Comparison of ENCODE assay signal across 18 cellular contexts in the genomic region with DNA sequence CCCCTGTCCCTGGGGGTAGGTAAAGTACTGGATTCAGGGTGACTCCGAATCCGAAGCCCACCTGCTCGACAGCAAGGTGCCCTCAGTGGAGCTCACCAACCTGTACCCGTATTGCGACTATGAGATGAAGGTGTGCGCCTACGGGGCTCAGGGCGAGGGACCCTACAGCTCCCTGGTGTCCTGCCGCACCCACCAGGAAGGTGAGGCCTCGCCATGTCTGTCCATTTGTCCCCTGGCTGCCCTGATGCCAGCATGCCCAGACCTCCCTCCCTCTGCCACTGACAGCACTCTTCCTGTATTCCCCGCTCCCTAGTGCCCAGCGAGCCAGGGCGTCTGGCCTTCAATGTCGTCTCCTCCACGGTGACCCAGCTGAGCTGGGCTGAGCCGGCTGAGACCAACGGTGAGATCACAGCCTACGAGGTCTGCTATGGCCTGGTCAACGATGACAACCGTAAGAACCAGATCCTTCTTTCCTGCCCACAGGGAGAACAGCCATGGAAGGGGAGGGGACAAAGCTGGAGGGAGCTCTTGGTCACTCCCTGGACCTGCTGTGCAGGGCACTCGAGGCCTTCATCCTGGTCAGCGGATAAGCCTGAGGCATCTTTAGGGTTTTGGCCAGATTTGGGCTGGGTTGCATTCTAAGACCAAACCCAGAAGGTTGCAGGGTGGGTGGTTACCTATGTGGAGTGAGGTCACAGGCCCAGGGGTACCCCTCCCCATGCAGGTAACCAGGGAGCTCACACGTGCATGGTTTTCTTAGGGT. TPM values are rescaled to one million over a fixed set of nuclear protein-coding genes. Genes with fewer than 3 reads are reported as not detected.
DNase-seq lines count a peak whose midpoint lies in the region; ATAC-seq, FAIRE-seq and TF ChIP-seq lines count a peak whose summit lies in the region.
"Had no signal": no experiment of that assay in that cellular context is flagged by ENCODE, and none has a peak within 500 bp of the region (broad histone marks: within the 10 kb centered on the region; RNA-seq: fewer than 3 reads in every experiment).

No MANE protein-coding gene starts in this region.

- no peaks in the 10 kb centered on the region for H3K9me2 ChIP-seq in PC-3 (replicated peaks; ENCODE audit: low read length)

- H3K14ac ChIP-seq in H1 (ENCODE audit: insufficient read length): no peak overlapping the region

- no peak overlapping the region for H2BK120ac ChIP-seq in H1 (replicated peaks; ENCODE audit: low read depth, low read length)

- no peak overlapping the region for H3K4me3 Mint-ChIP-seq in activated naive CD8-positive, alpha-beta T cell treated with anti-CD3 and anti-CD28 coated beads, Interleukin-2, amount 10 ng/mL, durations not matched to agents 7 days and 5 days
- no peak overlapping the region for H3K4me3 Mint-ChIP-seq in activated naive CD8-positive, alpha-beta T cell treated with anti-CD3 and anti-CD28 coated beads, Interleukin-2, amount 50 U/mL, for 24 hours
- no peak overlapping the region for H3K4me3 Mint-ChIP-seq in stimulated activated naive B cell treated with anti-CD40 and anti-IgM and Interleukin-4, amounts not matched to agents 10 μg/mL and 1 μg/mL and 100 μg/mL, for 72 hours
- H3K4me3 Mint-ChIP-seq: GM23338 had no signal

- H3K9me3 ChIP-seq in PC-3 (ENCODE audit: low read length): no peaks in the 10 kb centered on the region
- no peaks in the 10 kb centered on the region for H3K9me3 ChIP-seq in H1 (ENCODE audit: insufficient read depth in 2 of 2, low read depth in 1 of 2, low read length in 1 of 2)
- H3K9me3 ChIP-seq: BLaER1 treated with 17β-estradiol and CSF1 and Interleukin-3, amounts not matched to agents 10 nM and 100 nM; Peyer's patch had no signal

- no peaks in the 10 kb centered on the region for H3K79me1 ChIP-seq in H1 (ENCODE audit: low read depth, low read length)

- H3K56ac ChIP-seq in H1 (replicated peaks; ENCODE audit: insufficient read length, low read depth, low read length): no peak overlapping the region

- H3K23me2 ChIP-seq in H1 (ENCODE audit: low read depth, low read length): no peaks in the 10 kb centered on the region; the same call in 1 of the 2 replicates

- H3K4me2 ChIP-seq in PC-3 (ENCODE audit: low read length) (no peak overlapping the region), H1 (ENCODE audit: insufficient read depth in 1 of 2, low read depth in 2 of 2, low read length in 2 of 2) (no peak overlapping the region)
- H3K4me2 ChIP-seq: GM23338 had no signal

- DNase-seq in activated naive CD8-positive, alpha-beta T cell treated with anti-CD3 and anti-CD28 coated beads, Interleukin-2, amount 10 ng/mL, durations not matched to agents 7 days and 5 days: peak; percentile 34
- DNase-seq in activated naive CD8-positive, alpha-beta T cell treated with anti-CD3 and anti-CD28 coated beads, Interleukin-2, amount 50 U/mL, for 24 hours: no peak
- no peak for DNase-seq in PC-3
- no peak for DNase-seq in H1 (ENCODE audit: low read depth in 1 of 2, low spot score in 2 of 2)
- DNase-seq in stimulated activated naive B cell treated with anti-CD40 and anti-IgM and Interleukin-4, amounts not matched to agents 10 μg/mL and 1 μg/mL and 100 μg/mL, for 72 hours: no peak
- DNase-seq in midbrain (lab: John Stamatoyannopoulos, UW): no peak
- no peak for DNase-seq in NCI-H2227 (lab: John Stamatoyannopoulos, UW; ENCODE audit: unreplicated experiment)
- DNase-seq: GF-D8, MM.1S, NCI-H1092 treated with DMSO at 0.1 percent for 48 hours, NCI-H2227 treated with DMSO at 0.1 percent for 48 hours, Peyer's patch had no signal

- no peak overlapping the region for H3K27ac Mint-ChIP-seq in activated naive CD8-positive, alpha-beta T cell treated with anti-CD3 and anti-CD28 coated beads, Interleukin-2, amount 10 ng/mL, durations not matched to agents 7 days and 5 days
- H3K27ac Mint-ChIP-seq in activated naive CD8-positive, alpha-beta T cell treated with anti-CD3 and anti-CD28 coated beads, Interleukin-2, amount 50 U/mL, for 24 hours: no peak overlapping the region
- peak overlapping the region; percentile 44 for H3K27ac Mint-ChIP-seq in stimulated activated naive B cell treated with anti-CD40 and anti-IgM and Interleukin-4, amounts not matched to agents 10 μg/mL and 1 μg/mL and 100 μg/mL, for 72 hours
- H3K27ac Mint-ChIP-seq: GM23338 had no signal

- H2AFZ ChIP-seq in PC-3 (ENCODE audit: low read length) (no peak overlapping the region), H1 (ENCODE audit: low read length) (no peak overlapping the region)
- H2AFZ ChIP-seq: GM23338 had no signal

- H4K20me1 ChIP-seq in PC-3 (ENCODE audit: low read length): no peaks in the 10 kb centered on the region
- H4K20me1 ChIP-seq in H1 (replicated peaks in 1 of 2; ENCODE audit: control insufficient read depth in 1 of 2, insufficient read depth in 2 of 2, low read length in 2 of 2): peaks cover 0 to 5% of the 10 kb centered on the region in 2 experiments
- H4K20me1 ChIP-seq: BLaER1 treated with 17β-estradiol and CSF1 and Interleukin-3, amounts not matched to agents 10 nM and 100 nM had no signal

- POLR2A ChIA-PET in activated naive CD8-positive, alpha-beta T cell treated with anti-CD3 and anti-CD28 coated beads, Interleukin-2, amount 10 ng/mL, durations not matched to agents 7 days and 5 days (lab: Charles Lee): interaction anchor here (1.3 to 1.6 kb wide), 3 partner anchors 32 to 118 kb away, joined by 3 to 8 read pairs (median 4); a partner anchor contains a TSS
- POLR2A ChIA-PET in PC-3 (lab: Charles Lee; ENCODE audit: unreplicated experiment) (no interaction called here), H1 (lab: Charles Lee; ENCODE audit: partially characterized antibody) (interaction anchor here (1.0 to 2.6 kb wide), 8 partner anchors 9 to 118 kb away, joined by 3 to 11 read pairs (median 4); partner anchors contain the start of genes ITGB4 and SMIM5)

- CTCF ChIA-PET in PC-3 (lab: Charles Lee): interaction anchor here (0.5 to 1.3 kb wide), 3 partner anchors 72 to 1515 kb away, joined by 4 to 9 read pairs (median 5); partner anchors contain the start of gene SMIM5
- CTCF ChIA-PET in H1 (lab: Charles Lee; ENCODE audit: partially characterized antibody): interaction anchor here (0.7 to 19.5 kb wide), 26 partner anchors 11 to 269 kb away, joined by 3 to 359 read pairs (median 42); partner anchors contain the start of genes GALK1, ITGB4, SMIM5 and UNK

- intact Hi-C loops in PC-3 (cut with micrococcal nuclease): loop anchor here (1.0 kb wide), 1 partner anchor 118 kb away; the partner anchor contains the start of gene SMIM5

- ATAC-seq in activated naive CD8-positive, alpha-beta T cell treated with anti-CD3 and anti-CD28 coated beads, Interleukin-2, amount 10 ng/mL, durations not matched to agents 7 days and 5 days (ENCODE audit: low read depth): no peak
- no peak for ATAC-seq in activated naive CD8-positive, alpha-beta T cell treated with anti-CD3 and anti-CD28 coated beads, Interleukin-2, amount 50 U/mL, for 24 hours
- ATAC-seq in PC-3: no peak
- ATAC-seq in stimulated activated naive B cell treated with anti-CD40 and anti-IgM and Interleukin-4, amounts not matched to agents 10 μg/mL and 1 μg/mL and 100 μg/mL, for 72 hours (replicated peaks): no peak
- no peak for ATAC-seq in HG03521 (IDR thresholded peaks at IDR 0.05; ENCODE audit: unreplicated experiment)

- H3K36me3 ChIP-seq in PC-3 (ENCODE audit: low read depth, low read length) (peaks cover 55% of the 10 kb centered on the region), H1 (ENCODE audit: control insufficient read depth in 2 of 4, insufficient read depth in 4 of 4, low read length in 3 of 4) (no peaks in the 10 kb centered on the region)
- H3K36me3 ChIP-seq: BLaER1 treated with 17β-estradiol and CSF1 and Interleukin-3, amounts not matched to agents 10 nM and 100 nM had no signal

- H4K91ac ChIP-seq in H1 (replicated peaks; ENCODE audit: insufficient read length, low read length): no peak overlapping the region

- H2BK5ac ChIP-seq in H1 (ENCODE audit: low read depth, low read length): no peak overlapping the region

- H2BK15ac ChIP-seq in H1 (ENCODE audit: low read length): no peak overlapping the region

- H3K27me3 ChIP-seq in PC-3 (ENCODE audit: low read length) (no peaks in the 10 kb centered on the region), H1 (replicated peaks in 1 of 4; ENCODE audit: control insufficient read depth in 3 of 4, extremely low read depth in 1 of 4, insufficient read depth in 3 of 4, low read length in 3 of 4) (peaks cover 0 to 2% (median 0%) of the 10 kb centered on the region in 4 experiments; a peak in 1 of 7 replicates)
- H3K27me3 ChIP-seq: BLaER1 treated with 17β-estradiol and CSF1 and Interleukin-3, amounts not matched to agents 10 nM and 100 nM; Peyer's patch had no signal

- H3K27ac ChIP-seq in PC-3 (ENCODE audit: low read length) (no peak overlapping the region), H1 (ENCODE audit: low read depth, low read length) (no peak overlapping the region)
- H3K27ac ChIP-seq: BLaER1 treated with 17β-estradiol and CSF1 and Interleukin-3, amounts not matched to agents 10 nM and 100 nM; KMS-11; Peyer's patch had no signal

- no peak for TF ChIP-seq RAD21 in H1 (IDR thresholded peaks at IDR 0.05 in 1 of 2, conservative IDR thresholded peaks at IDR 0.05 in 1 of 2; ENCODE audit: low read depth in 2 of 2, low read length in 2 of 2)

- no peak for TF ChIP-seq POLR2A in H1 (IDR thresholded peaks at IDR 0.05; ENCODE audit: control extremely low read depth in 1 of 2, low read depth in 2 of 2, low read length in 2 of 2)

- H3F3A ChIP-seq in PC-3 (ENCODE audit: low read length, unreplicated experiment): no peaks in the 10 kb centered on the region

- H4K8ac ChIP-seq in H1 (ENCODE audit: extremely low read depth, insufficient read depth, low read length): peak overlapping the region; percentile 1; the same call in 1 of the 2 replicates

- TF ChIP-seq EP300 in H1 (IDR thresholded peaks at IDR 0.05; ENCODE audit: borderline replicate concordance in 1 of 2, low read depth in 2 of 2, low read length in 2 of 2): no peak

- H3K4me1 ChIP-seq in PC-3 (ENCODE audit: insufficient read depth, low read length): no peaks in the 10 kb centered on the region
- H3K4me1 ChIP-seq in H1 (replicated peaks in 1 of 4; ENCODE audit: control insufficient read depth in 3 of 4, insufficient read depth in 4 of 4, low read length in 3 of 4): peaks cover 0 to 5% (median 3%) of the 10 kb centered on the region in 4 experiments; a peak in 4 of 7 replicates

- no peak for FAIRE-seq in H1 (lab: Jason Lieb, UNC)
- FAIRE-seq: A204.1, GM12892 had no signal

- peaks cover 4% of the 10 kb centered on the region for H3K27me3 Mint-ChIP-seq in activated naive CD8-positive, alpha-beta T cell treated with anti-CD3 and anti-CD28 coated beads, Interleukin-2, amount 10 ng/mL, durations not matched to agents 7 days and 5 days
- H3K27me3 Mint-ChIP-seq in activated naive CD8-positive, alpha-beta T cell treated with anti-CD3 and anti-CD28 coated beads, Interleukin-2, amount 50 U/mL, for 24 hours: peaks cover 3% of the 10 kb centered on the region
- H3K27me3 Mint-ChIP-seq in stimulated activated naive B cell treated with anti-CD40 and anti-IgM and Interleukin-4, amounts not matched to agents 10 μg/mL and 1 μg/mL and 100 μg/mL, for 72 hours: peaks cover 4 to 6% of the 10 kb centered on the region in 2 donors

- H3K4me3 ChIP-seq in PC-3 (ENCODE audit: low read length): no peak overlapping the region
- H3K4me3 ChIP-seq in H1 (ENCODE audit: extremely low read depth in 1 of 4, insufficient read depth in 2 of 4, low read depth in 3 of 4, low read length in 4 of 4): no peak overlapping the region
- H3K4me3 ChIP-seq: BLaER1 treated with 17β-estradiol and CSF1 and Interleukin-3, amounts not matched to agents 10 nM and 100 nM; GM23338 had no signal

- H2AK5ac ChIP-seq in H1 (ENCODE audit: low read depth, low read length): no peak overlapping the region

- H3K79me2 ChIP-seq in PC-3 (ENCODE audit: low read length) (no peaks in the 10 kb centered on the region), H1 (ENCODE audit: control insufficient read depth in 1 of 2, insufficient read depth in 2 of 2, low read length in 2 of 2) (no peaks in the 10 kb centered on the region)

- TF ChIP-seq CTCF in PC-3 (conservative IDR thresholded peaks at IDR 0.05; ENCODE audit: low read depth, low read length) (no peak), H1 (IDR thresholded peaks at IDR 0.05; ENCODE audit: control extremely low read depth in 1 of 3, insufficient read depth in 1 of 3, low read depth in 1 of 3, low read length in 3 of 3) (no peak)

- H3K9ac ChIP-seq in PC-3 (ENCODE audit: low read length) (no peak overlapping the region), H1 (replicated peaks in 1 of 4; ENCODE audit: extremely low read depth in 1 of 4, low read depth in 3 of 4, low read length in 3 of 4) (no peak overlapping the region)
- H3K9ac ChIP-seq: KMS-11 had no signal

- H3K9me3 Mint-ChIP-seq in activated naive CD8-positive, alpha-beta T cell treated with anti-CD3 and anti-CD28 coated beads, Interleukin-2, amount 10 ng/mL, durations not matched to agents 7 days and 5 days: no peaks in the 10 kb centered on the region
- no peaks in the 10 kb centered on the region for H3K9me3 Mint-ChIP-seq in activated naive CD8-positive, alpha-beta T cell treated with anti-CD3 and anti-CD28 coated beads, Interleukin-2, amount 50 U/mL, for 24 hours
- H3K9me3 Mint-ChIP-seq in stimulated activated naive B cell treated with anti-CD40 and anti-IgM and Interleukin-4, amounts not matched to agents 10 μg/mL and 1 μg/mL and 100 μg/mL, for 72 hours: no peaks in the 10 kb centered on the region
- H3K9me3 Mint-ChIP-seq: GM23338 had no signal

- H2BK20ac ChIP-seq in H1 (ENCODE audit: low read length): no peak overlapping the region

- no peak overlapping the region for H4K5ac ChIP-seq in H1 (ENCODE audit: insufficient read length, low read depth, low read length)

- H3K4me1 Mint-ChIP-seq in activated naive CD8-positive, alpha-beta T cell treated with anti-CD3 and anti-CD28 coated beads, Interleukin-2, amount 10 ng/mL, durations not matched to agents 7 days and 5 days: peaks cover 9% of the 10 kb centered on the region
- peaks cover 18% of the 10 kb centered on the region for H3K4me1 Mint-ChIP-seq in activated naive CD8-positive, alpha-beta T cell treated with anti-CD3 and anti-CD28 coated beads, Interleukin-2, amount 50 U/mL, for 24 hours
- peaks cover 15 to 28% of the 10 kb centered on the region in 2 donors for H3K4me1 Mint-ChIP-seq in stimulated activated naive B cell treated with anti-CD40 and anti-IgM and Interleukin-4, amounts not matched to agents 10 μg/mL and 1 μg/mL and 100 μg/mL, for 72 hours

- BruUV-seq in PC-3 (replicated peaks; lab: Mats Ljungman, UMichigan): TSS peak; percentile 10

- H3K36me3 Mint-ChIP-seq in activated naive CD8-positive, alpha-beta T cell treated with anti-CD3 and anti-CD28 coated beads, Interleukin-2, amount 10 ng/mL, durations not matched to agents 7 days and 5 days: no peaks in the 10 kb centered on the region
- H3K36me3 Mint-ChIP-seq in activated naive CD8-positive, alpha-beta T cell treated with anti-CD3 and anti-CD28 coated beads, Interleukin-2, amount 50 U/mL, for 24 hours (ENCODE audit: low read depth): no peaks in the 10 kb centered on the region
- H3K36me3 Mint-ChIP-seq in stimulated activated naive B cell treated with anti-CD40 and anti-IgM and Interleukin-4, amounts not matched to agents 10 μg/mL and 1 μg/mL and 100 μg/mL, for 72 hours: no peaks in the 10 kb centered on the region

- H3K23ac ChIP-seq in H1 (ENCODE audit: insufficient read length): no peak overlapping the region

- H3K18ac ChIP-seq in H1 (ENCODE audit: extremely low read depth, low read length): no peak overlapping the region

- H2BK12ac ChIP-seq in H1 (ENCODE audit: low read depth, low read length): no peak overlapping the region

- H3K4ac ChIP-seq in H1 (replicated peaks; ENCODE audit: insufficient read length, low read depth, low read length): no peak overlapping the region

- WGBS in H1 (ENCODE audit: extremely low coverage in 1 of 2, insufficient coverage in 1 of 2, insufficient read length in 1 of 2, insufficient replicate concordance in 2 of 2, low coverage in 1 of 2, low lambda C conversion rate in 2 of 2, missing lambda C conversion rate in 1 of 2), 2 experiments: 90% methylated on average over 20 of the region's 23 CpGs; no CpG with 5 or more reads in 1 of the 2 experiments

RNA-seq across cellular contexts. Expression of gene GALK1, which starts 14.2 kb away (rescaled TPM):
- 10 to 100 TPM; 50.4 to 53.0 TPM for total RNA-seq in activated naive CD8-positive, alpha-beta T cell treated with anti-CD3 and anti-CD28 coated beads, Interleukin-2, amount 10 ng/mL, durations not matched to agents 7 days and 5 days
- 64.9 and 75.0 TPM in 2 replicates for total RNA-seq in PC-3 (2014; rRNA removed)
- 31.0 and 34.1 TPM in 2 replicates for total RNA-seq in H1 (2021; fragmentation: NEBNext Ultra II Directional; extraction: Animal tissue kit (Norgen Biotek cat#: 25700))
- polyA plus RNA-seq in H1 (2011; rRNA removed): 47.9 and 65.5 TPM in 2 replicates
- polyA plus RNA-seq in H1 (2011; cell fraction: cytosol; rRNA removed): 44.5 TPM
- 55.8 TPM for polyA plus RNA-seq in H1 (2011; cell fraction: nucleus; rRNA removed)
- polyA plus RNA-seq in H1 (2012, experiment 1 of 2): 16.4 to 35.1 TPM (median 32.3 TPM) in 4 replicates
- 35.2 TPM for polyA plus RNA-seq in H1 (2012, experiment 2 of 2)
- polyA plus RNA-seq in H1 (2013, experiment 1 of 2): 21.9 TPM
- 20.6 TPM for polyA plus RNA-seq in H1 (2013, experiment 2 of 2)
- 12.2 and 12.8 TPM in 2 replicates for polyA minus RNA-seq in H1 (2011; rRNA and poly(A)+ RNA removed)
- polyA minus RNA-seq in H1 (2011; cell fraction: cytosol; rRNA and poly(A)+ RNA removed): 20.1 TPM
- 19.5 TPM for polyA minus RNA-seq in H1 (2011; cell fraction: nucleus; rRNA and poly(A)+ RNA removed)

RNA-seq across cellular contexts. Expression of gene ITGB4, which starts 29.6 kb away (rescaled TPM):
- total RNA-seq in activated naive CD8-positive, alpha-beta T cell treated with anti-CD3 and anti-CD28 coated beads, Interleukin-2, amount 10 ng/mL, durations not matched to agents 7 days and 5 days: 1 to 10 TPM; 1.0 to 1.4 TPM
- 273 and 362 TPM in 2 replicates for total RNA-seq in PC-3 (2014; rRNA removed)
- 5.4 and 5.6 TPM in 2 replicates for total RNA-seq in H1 (2021; fragmentation: NEBNext Ultra II Directional; extraction: Animal tissue kit (Norgen Biotek cat#: 25700))
- 5.2 and 8.4 TPM in 2 replicates for polyA plus RNA-seq in H1 (2011; rRNA removed)
- 3.5 TPM for polyA plus RNA-seq in H1 (2011; cell fraction: cytosol; rRNA removed)
- polyA plus RNA-seq in H1 (2011; cell fraction: nucleus; rRNA removed): 12.3 TPM
- 4.4 to 8.2 TPM (median 6.4 TPM) in 4 replicates for polyA plus RNA-seq in H1 (2012, experiment 1 of 2)
- 5.0 TPM for polyA plus RNA-seq in H1 (2012, experiment 2 of 2)
- polyA plus RNA-seq in H1 (2013, experiment 1 of 2): 10.2 TPM
- 7.5 TPM for polyA plus RNA-seq in H1 (2013, experiment 2 of 2)
- 7.9 and 8.0 TPM in 2 replicates for polyA minus RNA-seq in H1 (2011; rRNA and poly(A)+ RNA removed)
- 7.6 TPM for polyA minus RNA-seq in H1 (2011; cell fraction: cytosol; rRNA and poly(A)+ RNA removed)
- polyA minus RNA-seq in H1 (2011; cell fraction: nucleus; rRNA and poly(A)+ RNA removed): 6.2 TPM

RNA-seq across cellular contexts. Expression of gene UNK, which starts 33.8 kb away (rescaled TPM):
- total RNA-seq in activated naive CD8-positive, alpha-beta T cell treated with anti-CD3 and anti-CD28 coated beads, Interleukin-2, amount 10 ng/mL, durations not matched to agents 7 days and 5 days: 10 to 100 TPM; 37.4 to 39.8 TPM
- 21.8 and 22.9 TPM in 2 replicates for total RNA-seq in PC-3 (2014; rRNA removed)
- 33.0 and 33.3 TPM in 2 replicates for total RNA-seq in H1 (2021; fragmentation: NEBNext Ultra II Directional; extraction: Animal tissue kit (Norgen Biotek cat#: 25700))
- 24.2 and 28.9 TPM in 2 replicates for polyA plus RNA-seq in H1 (2011; rRNA removed)
- polyA plus RNA-seq in H1 (2011; cell fraction: cytosol; rRNA removed): 25.1 TPM
- 45.5 TPM for polyA plus RNA-seq in H1 (2011; cell fraction: nucleus; rRNA removed)
- polyA plus RNA-seq in H1 (2012, experiment 1 of 2): 22.6 to 27.0 TPM (median 24.8 TPM) in 4 replicates
- polyA plus RNA-seq in H1 (2012, experiment 2 of 2): 14.6 TPM
- polyA plus RNA-seq in H1 (2013, experiment 1 of 2): 19.3 TPM
- 19.1 TPM for polyA plus RNA-seq in H1 (2013, experiment 2 of 2)
- polyA minus RNA-seq in H1 (2011; rRNA and poly(A)+ RNA removed): 52.1 and 62.7 TPM in 2 replicates
- 38.1 TPM for polyA minus RNA-seq in H1 (2011; cell fraction: cytosol; rRNA and poly(A)+ RNA removed)
- 75.4 TPM for polyA minus RNA-seq in H1 (2011; cell fraction: nucleus; rRNA and poly(A)+ RNA removed)

Comparison
In these comparisons a context has a peak if more than half of its experiments do, and no peak if none do; other contexts are left out.
1. RNA of gene ITGB4, which starts 29.6 kb away (total RNA-seq): 273 to 362 TPM in PC-3; 5.4 to 5.6 TPM in H1 and 1.0 to 1.4 TPM in activated naive CD8-positive, alpha-beta T cell treated with anti-CD3 and anti-CD28 coated beads, Interleukin-2, amount 10 ng/mL, durations not matched to agents 7 days and 5 days; every median in the first group is over 10 times any median in the second.